ENCODE assay signal across 17 cellular contexts in genomic region chr9:77806697-77807096, GRCh38.
DNase-seq lines count a peak whose midpoint lies in the region; TF ChIP-seq lines count a peak whose summit lies in the region.
"Had no signal": no experiment of that assay in that cellular context is flagged by ENCODE, and none has a peak within 500 bp of the region (broad histone marks: within the 10 kb centered on the region; RNA-seq: fewer than 3 reads in every experiment).

No MANE protein-coding gene starts in this region.

- H2AFZ ChIP-seq in GM23248, result no peak overlapping the region
- no peak overlapping the region for H2AFZ ChIP-seq in hepatocyte
- no peak overlapping the region for H2AFZ ChIP-seq in smooth muscle cell (ENCODE audit: low read depth)

- 0 out of 2 replicates have a peak, but pooled peaks cover 3% of the 10 kb centered on the region for H3K36me3 ChIP-seq in GM23248 (ENCODE audit: low read depth)
- no peaks in the 10 kb centered on the region for H3K36me3 ChIP-seq in hepatocyte (replicated peaks; ENCODE audit: insufficient read depth, low read depth)
- H3K36me3 ChIP-seq in smooth muscle cell (ENCODE audit: low read depth), result peaks cover 3% of the 10 kb centered on the region

- DNase-seq in GM23248, result peak; percentile 44
- no peak for DNase-seq in chondrocyte (ENCODE audit: low spot score)
- no peak for DNase-seq in hepatocyte (ENCODE audit: low spot score)
- DNase-seq in smooth muscle cell (lab: John Stamatoyannopoulos, UW; ENCODE audit: unreplicated experiment), result no peak
- no peak for DNase-seq in GM20000 (ENCODE audit: low spot score)
- DNase-seq in NCI-H2107 treated with DMSO at 0.1 percent for 48 hours (lab: John Stamatoyannopoulos, UW; ENCODE audit: unreplicated experiment), result no peak
- no peak for DNase-seq in hippocampal formation (lab: John Stamatoyannopoulos, UW)
- no peak for DNase-seq in stimulated activated CD4-positive, alpha-beta T cell treated with anti-CD3 and anti-CD28 coated beads, Interleukin-4, amount 100 ng/mL, for 24 hours
- DNase-seq: DMS79 treated with DMSO at 0.1 percent for 48 hours, KBM-7, NCI-H1436, NCI-H2081, NCI-H510A, NCI-H82 had no signal

- no peak for TF ChIP-seq CTCF in chondrocyte (IDR thresholded peaks at IDR 0.05)
- TF ChIP-seq CTCF in hepatocyte (IDR thresholded peaks at IDR 0.05; ENCODE audit: poor library complexity), result no peak
- TF ChIP-seq CTCF in smooth muscle cell (IDR thresholded peaks at IDR 0.05; ENCODE audit: borderline replicate concordance, insufficient read depth, poor library complexity, severe bottlenecking), result no peak
- no peak for TF ChIP-seq CTCF in GM20000 (IDR thresholded peaks at IDR 0.05; ENCODE audit: extremely low read depth, missing control alignments)

- no peaks in the 10 kb centered on the region for H3K27me3 Mint-ChIP-seq in chondrocyte (ENCODE audit: low read depth)

- H4K20me1 ChIP-seq in GM23248 (ENCODE audit: insufficient read depth), result no peaks in the 10 kb centered on the region
- no peaks in the 10 kb centered on the region for H4K20me1 ChIP-seq in hepatocyte (ENCODE audit: insufficient read depth, poor library complexity, severe bottlenecking)
- H4K20me1 ChIP-seq in smooth muscle cell (ENCODE audit: low read depth), result peaks cover 8% of the 10 kb centered on the region

- 49 to 50% methylated on average over 5 of the region's 5 CpGs for WGBS in GM23248 (ENCODE audit: low coverage in 1 of 2, low lambda C conversion rate in 2 of 2, missing lambda C conversion rate in 2 of 2), 2 experiments
- WGBS in hepatocyte (ENCODE audit: low lambda C conversion rate, missing lambda C conversion rate), result 96% methylated on average over 5 of the region's 5 CpGs
- 96% methylated on average over 5 of the region's 5 CpGs for WGBS in smooth muscle cell (ENCODE audit: low lambda C conversion rate)

- in situ Hi-C loops in GM23248 (cut with MboI), result no loop called here

- peak overlapping the region; percentile 34 for H3K4me2 ChIP-seq in GM23248 (ENCODE audit: unreplicated experiment)
- H3K4me2 ChIP-seq in hepatocyte, result no peak overlapping the region
- no peak overlapping the region for H3K4me2 ChIP-seq in smooth muscle cell

- peaks cover 33% of the 10 kb centered on the region for H3F3A ChIP-seq in GM23248 (ENCODE audit: insufficient read depth)
- H3F3A ChIP-seq in smooth muscle cell (ENCODE audit: low read depth), result peaks cover 8% of the 10 kb centered on the region

- H3K4me1 ChIP-seq in GM23248 (ENCODE audit: insufficient read depth) (peaks cover 47% of the 10 kb centered on the region), hepatocyte (ENCODE audit: insufficient read depth) (peaks cover 16% of the 10 kb centered on the region), smooth muscle cell (ENCODE audit: low read depth) (peaks cover 4% of the 10 kb centered on the region)
- H3K4me1 ChIP-seq: SJCRH30 had no signal

- H3K9me3 ChIP-seq in GM23248 (ENCODE audit: low read depth) (no peaks in the 10 kb centered on the region), hepatocyte (ENCODE audit: low read depth) (no peaks in the 10 kb centered on the region), smooth muscle cell (replicated peaks; ENCODE audit: low read depth) (no peaks in the 10 kb centered on the region)
- H3K9me3 ChIP-seq: BLaER1 treated with 17β-estradiol and CSF1 and Interleukin-3, amounts not matched to agents 10 nM and 100 nM; SJCRH30 had no signal

- no peaks in the 10 kb centered on the region for H3K27me3 ChIP-seq in GM23248 (replicated peaks; ENCODE audit: insufficient read depth)
- no peaks in the 10 kb centered on the region for H3K27me3 ChIP-seq in hepatocyte
- H3K27me3 ChIP-seq in smooth muscle cell (ENCODE audit: low read depth), result no peaks in the 10 kb centered on the region
- H3K27me3 ChIP-seq: BLaER1 treated with 17β-estradiol and CSF1 and Interleukin-3, amounts not matched to agents 10 nM and 100 nM; SJCRH30 had no signal

- H3K36me3 Mint-ChIP-seq in chondrocyte (ENCODE audit: low read depth), result peaks cover 7% of the 10 kb centered on the region

- peaks cover 3% of the 10 kb centered on the region for H3K9me3 Mint-ChIP-seq in chondrocyte (ENCODE audit: low read depth)

- peaks cover 19% of the 10 kb centered on the region for H3K4me1 Mint-ChIP-seq in chondrocyte (ENCODE audit: low read depth)

- H3K4me3 Mint-ChIP-seq in chondrocyte (ENCODE audit: unreplicated experiment), result no peak overlapping the region

- H3K9ac ChIP-seq in GM23248, result peak overlapping the region; percentile 20; the same call in 1 of the 2 replicates
- no peak overlapping the region for H3K9ac ChIP-seq in smooth muscle cell (ENCODE audit: low read depth)
- H3K9ac ChIP-seq: BLaER1 treated with 17β-estradiol and CSF1 and Interleukin-3, amounts not matched to agents 10 nM and 100 nM had no signal

- H3K27ac ChIP-seq in GM23248 (peak overlapping the region; percentile 79), hepatocyte (peak overlapping the region; percentile 72), smooth muscle cell (ENCODE audit: low read depth) (peak overlapping the region; percentile 69)
- H3K27ac ChIP-seq: BLaER1 treated with 17β-estradiol and CSF1 and Interleukin-3, amounts not matched to agents 10 nM and 100 nM; RWPE1; SJCRH30 had no signal

- H3K27ac Mint-ChIP-seq in chondrocyte (ENCODE audit: unreplicated experiment), result peak overlapping the region; percentile 9

- H3K9me2 ChIP-seq in GM23248 (ENCODE audit: insufficient read depth) (no peaks in the 10 kb centered on the region), hepatocyte (replicated peaks; ENCODE audit: insufficient read depth) (no peaks in the 10 kb centered on the region)

- H3K4me3 ChIP-seq in GM23248, result no peak overlapping the region
- no peak overlapping the region for H3K4me3 ChIP-seq in hepatocyte
- no peak overlapping the region for H3K4me3 ChIP-seq in smooth muscle cell
- H3K4me3 ChIP-seq: BLaER1 treated with 17β-estradiol and CSF1 and Interleukin-3, amounts not matched to agents 10 nM and 100 nM; SJCRH30 had no signal

- H3K79me2 ChIP-seq in GM23248 (ENCODE audit: insufficient read depth) (peaks cover 51% of the 10 kb centered on the region), hepatocyte (peaks cover 33% of the 10 kb centered on the region), smooth muscle cell (ENCODE audit: low read depth) (peaks cover 7% of the 10 kb centered on the region)
